8 cellular contexts compared by ENCODE assay signal in the genomic region with DNA sequence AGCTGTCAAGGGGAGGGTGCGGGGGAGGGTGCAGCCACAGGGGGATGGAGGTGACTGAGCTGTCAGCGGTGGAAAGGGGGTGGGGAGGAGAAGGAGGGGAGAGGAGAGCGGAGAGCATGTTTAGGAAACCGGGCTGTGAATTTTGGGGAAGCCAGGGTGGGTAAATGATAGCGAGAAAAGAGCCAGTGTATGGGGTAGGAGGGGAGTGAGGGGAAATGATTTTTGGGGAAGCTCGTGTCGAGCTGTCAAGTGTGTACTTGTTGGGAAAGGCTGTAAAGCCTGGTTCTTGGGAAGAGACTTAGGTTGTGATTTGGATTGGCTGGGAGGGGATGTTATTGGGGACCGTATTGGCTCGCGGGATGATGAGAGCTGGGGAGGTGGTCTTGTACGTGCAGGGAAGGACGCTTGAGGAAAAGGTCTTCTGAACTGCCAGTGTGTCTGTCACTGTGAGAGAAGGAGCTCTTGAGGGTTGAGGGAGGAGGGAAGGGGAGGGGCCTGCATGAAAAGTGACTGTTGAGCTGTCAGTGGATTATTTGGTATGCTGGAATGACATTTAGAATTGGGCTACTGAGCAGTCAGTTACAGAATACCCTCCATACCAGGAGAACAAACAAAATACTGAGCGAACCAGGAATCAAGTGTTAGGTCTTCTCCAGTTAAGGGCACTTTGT. TPM values are rescaled to one million over a fixed set of nuclear protein-coding genes. Genes with fewer than 3 reads are reported as not detected.
DNase-seq lines count a peak whose midpoint lies in the region; ATAC-seq and TF ChIP-seq lines count a peak whose summit lies in the region.

No MANE protein-coding gene starts in this region.

- H3K27me3 ChIP-seq in gastroesophageal sphincter = no peaks in the 10 kb centered on the region
- no peaks in the 10 kb centered on the region for H3K27me3 ChIP-seq in neutrophil
- H3K27me3 ChIP-seq in upper lobe of left lung = no peaks in the 10 kb centered on the region

- no peak for TF ChIP-seq POLR2A in gastroesophageal sphincter (IDR thresholded peaks at IDR 0.05)
- TF ChIP-seq POLR2A in upper lobe of left lung (IDR thresholded peaks at IDR 0.05) = peak in 2 of 4 donors; percentile 15 to 41

- TF ChIP-seq EP300 in gastroesophageal sphincter (IDR thresholded peaks at IDR 0.05) = no peak
- no peak for TF ChIP-seq EP300 in upper lobe of left lung (IDR thresholded peaks at IDR 0.05)

- peak overlapping the region; percentile 85 for H3K4me3 Mint-ChIP-seq in activated naive CD4-positive, alpha-beta T cell treated with anti-CD3 and anti-CD28 coated beads for 36 hours

- H3K4me3 ChIP-seq in gastroesophageal sphincter (peak overlapping the region; percentile 81 to 96), neutrophil (ENCODE audit: low read depth in 1 of 2, low read length in 1 of 2) (peak overlapping the region; percentile 59 to 88), upper lobe of left lung (peak overlapping the region; percentile 82 to 99 (median 88))

- ATAC-seq in HG03354 (IDR thresholded peaks at IDR 0.05; ENCODE audit: poor library complexity, severe bottlenecking, unreplicated experiment) = peak; percentile 28
- ATAC-seq in gastroesophageal sphincter = no peak
- peak; percentile 51 to 76 for ATAC-seq in upper lobe of left lung (ENCODE audit: low FRiP score in 2 of 2)

- peaks cover 52% of the 10 kb centered on the region for H3K4me1 Mint-ChIP-seq in activated naive CD4-positive, alpha-beta T cell treated with anti-CD3 and anti-CD28 coated beads for 36 hours (ENCODE audit: low read depth)

- peak; percentile 16 for DNase-seq in NCI-H1105 treated with DMSO at 0.1 percent for 48 hours (lab: John Stamatoyannopoulos, UW)
- no peak for DNase-seq in NCI-H1105 (lab: John Stamatoyannopoulos, UW)
- DNase-seq in activated naive CD4-positive, alpha-beta T cell treated with anti-CD3 and anti-CD28 coated beads for 36 hours = peak; percentile 69
- DNase-seq in upper lobe of left lung = peak in 1 of 2 donors; percentile 66

- TF ChIP-seq CTCF in gastroesophageal sphincter (IDR thresholded peaks at IDR 0.05) (no peak), neutrophil (IDR thresholded peaks at IDR 0.05) (no peak), upper lobe of left lung (IDR thresholded peaks at IDR 0.05) (no peak)

- H3K27ac Mint-ChIP-seq in activated naive CD4-positive, alpha-beta T cell treated with anti-CD3 and anti-CD28 coated beads for 36 hours = peak overlapping the region; percentile 44

- H3K9me3 Mint-ChIP-seq in activated naive CD4-positive, alpha-beta T cell treated with anti-CD3 and anti-CD28 coated beads for 36 hours = no peaks in the 10 kb centered on the region

- no peaks in the 10 kb centered on the region for H3K27me3 Mint-ChIP-seq in activated naive CD4-positive, alpha-beta T cell treated with anti-CD3 and anti-CD28 coated beads for 36 hours (ENCODE audit: low read depth)

- CTCF ChIA-PET in activated naive CD4-positive, alpha-beta T cell treated with anti-CD3 and anti-CD28 coated beads for 36 hours (lab: Charles Lee) = interaction anchor here (0.5 to 1.7 kb wide), 8 partner anchors 13 to 300 kb away, joined by 3 to 8 read pairs (median 4); no protein-coding TSS in a partner anchor

- H3K36me3 Mint-ChIP-seq in activated naive CD4-positive, alpha-beta T cell treated with anti-CD3 and anti-CD28 coated beads for 36 hours (ENCODE audit: low read depth) = peaks cover 13% of the 10 kb centered on the region

- no peaks in the 10 kb centered on the region for H3K9me3 ChIP-seq in gastroesophageal sphincter
- no peaks in the 10 kb centered on the region for H3K9me3 ChIP-seq in neutrophil
- no peaks in the 10 kb centered on the region for H3K9me3 ChIP-seq in upper lobe of left lung

- WGBS in gastroesophageal sphincter (ENCODE audit: low coverage in 1 of 2), 2 donors = 0% methylated on average over 11 to 12 of the region's 13 CpGs
- WGBS in upper lobe of left lung, 2 donors = 1% methylated on average over 13 of the region's 13 CpGs

- H3K27ac ChIP-seq in gastroesophageal sphincter = peak overlapping the region; percentile 76 to 95 (median 89)
- peak overlapping the region; percentile 95 for H3K27ac ChIP-seq in neutrophil
- H3K27ac ChIP-seq in upper lobe of left lung = peak overlapping the region; percentile 85 to 95 (median 90)

- intact Hi-C loops in activated naive CD4-positive, alpha-beta T cell treated with anti-CD3 and anti-CD28 coated beads for 36 hours (cut with micrococcal nuclease) = loop anchor here (1.0 to 10.0 kb wide), 7 partner anchors 30 to 1607 kb away; a partner anchor contains a TSS

- H3K4me1 ChIP-seq in gastroesophageal sphincter = peaks cover 3 to 71% (median 21%) of the 10 kb centered on the region in 3 donors
- peaks cover 30 to 33% of the 10 kb centered on the region in 2 experiments for H3K4me1 ChIP-seq in neutrophil (ENCODE audit: control insufficient read depth in 1 of 2, insufficient read depth in 1 of 2, low read depth in 1 of 2, low read length in 1 of 2)
- peaks cover 37 to 43% (median 41%) of the 10 kb centered on the region in 4 donors for H3K4me1 ChIP-seq in upper lobe of left lung

- no peaks in the 10 kb centered on the region for H3K36me3 ChIP-seq in gastroesophageal sphincter
- no peaks in the 10 kb centered on the region for H3K36me3 ChIP-seq in neutrophil
- no peaks in the 10 kb centered on the region for H3K36me3 ChIP-seq in upper lobe of left lung

TF ChIP-seq in PFSK-1, 5 proteins besides CTCF, POLR2A, EP300 and RAD21:
- no peak for TF ChIP-seq FOXP2 (optimal IDR thresholded peaks at IDR 0.05; ENCODE audit: borderline replicate concordance, extremely low read depth, extremely low read length, insufficient read depth)
- peak; percentile 85; the same call in 1 of the 2 replicates for TF ChIP-seq SIN3A (IDR thresholded peaks at IDR 0.05; ENCODE audit: borderline replicate concordance, insufficient read depth, low read length)
- TF ChIP-seq TAF1 (IDR thresholded peaks at IDR 0.05; ENCODE audit: borderline replicate concordance, insufficient read depth, low read length) = 0 out of 2 replicates have a peak, but pooled peaks have one; percentile 38

RNA-seq across cellular contexts. Expression of a gene that starts 1.0 kb away (rescaled TPM):
- polyA plus RNA-seq in PFSK-1 (2012; ENCODE audit: insufficient read length, low read depth) = 8.3 TPM
- total RNA-seq in activated naive CD4-positive, alpha-beta T cell treated with anti-CD3 and anti-CD28 coated beads for 36 hours = 10 to 100 TPM; 13.6 to 15.3 TPM
- total RNA-seq in gastroesophageal sphincter = 100 to 1,000 TPM in 1 of 4 donors, 10 to 100 TPM in 3; 52.9 to 122 (median 66.9) TPM
- 100 to 1,000 TPM in 2 of 6 donors, 10 to 100 TPM in 4; 27.8 to 126 (median 44.7) TPM for total RNA-seq in upper lobe of left lung

RNA-seq across cellular contexts. Expression of a gene that starts 3.6 kb away (rescaled TPM):
- 73.2 TPM for polyA plus RNA-seq in PFSK-1 (2012; ENCODE audit: insufficient read length, low read depth)
- total RNA-seq in activated naive CD4-positive, alpha-beta T cell treated with anti-CD3 and anti-CD28 coated beads for 36 hours = 100 to 1,000 TPM; 111 to 116 TPM
- total RNA-seq in gastroesophageal sphincter = 10 to 100 TPM; 46.3 to 91.2 (median 71.1) TPM
- total RNA-seq in upper lobe of left lung = 10 to 100 TPM; 13.4 to 37.1 (median 31.2) TPM

RNA-seq across cellular contexts. Expression of a gene that starts 29.6 kb away (rescaled TPM):
- 91.9 TPM for polyA plus RNA-seq in PFSK-1 (2012; ENCODE audit: insufficient read length, low read depth)
- 100 to 1,000 TPM; 122 to 129 TPM for total RNA-seq in activated naive CD4-positive, alpha-beta T cell treated with anti-CD3 and anti-CD28 coated beads for 36 hours
- total RNA-seq in gastroesophageal sphincter (100 to 1,000 TPM in 1 of 4 donors, 10 to 100 TPM in 3; 60.6 to 102 (median 78.3) TPM), upper lobe of left lung (100 to 1,000 TPM in 1 of 6 donors, 10 to 100 TPM in 5; 29.3 to 111 (median 55.7) TPM)
